ENCODE assay signal across 1 cellular context in genomic region chr1:117544509-117545109, GRCh38.
TF ChIP-seq lines count a peak whose summit lies in the region.

No MANE protein-coding gene starts in this region.

TF ChIP-seq in HepG2, 621 proteins besides CTCF, POLR2A, EP300 and RAD21 (continued from another document and continues in another):
- TF ChIP-seq SNAPC4 (CRISPR knock-in tag; IDR thresholded peaks at IDR 0.05) = no peak
- TF ChIP-seq LCORL (IDR thresholded peaks at IDR 0.05) = no peak
- peak; percentile 58; the same call in 1 of the 2 replicates for TF ChIP-seq LCORL (CRISPR knock-in tag; IDR thresholded peaks at IDR 0.05)
- TF ChIP-seq ZNF563 (CRISPR knock-in tag; IDR thresholded peaks at IDR 0.05) = no peak
- no peak for TF ChIP-seq BATF2 (CRISPR knock-in tag; IDR thresholded peaks at IDR 0.05)
- no peak for TF ChIP-seq MAZ (IDR thresholded peaks at IDR 0.05; ENCODE audit: borderline replicate concordance, low read depth, low read length)
- no peak for TF ChIP-seq MAZ (CRISPR knock-in tag; IDR thresholded peaks at IDR 0.05; ENCODE audit: low read depth)
- no peak for TF ChIP-seq ZNF3 (CRISPR knock-in tag; IDR thresholded peaks at IDR 0.05)
- peak; percentile 56 for TF ChIP-seq NR2F6 (IDR thresholded peaks at IDR 0.05)
- peak; percentile 57 for TF ChIP-seq NR2F6 (CRISPR knock-in tag; IDR thresholded peaks at IDR 0.05)
- TF ChIP-seq ZNF354B (CRISPR knock-in tag; IDR thresholded peaks at IDR 0.05) = no peak
- no peak for TF ChIP-seq ZFP41 (CRISPR knock-in tag; IDR thresholded peaks at IDR 0.05; ENCODE audit: borderline replicate concordance)
- TF ChIP-seq FOXK1 (CRISPR knock-in tag; IDR thresholded peaks at IDR 0.05; ENCODE audit: borderline replicate concordance, low read depth) = 0 out of 2 replicates have a peak, but pooled peaks have one; percentile 22
- no peak for TF ChIP-seq REXO4 (CRISPR knock-in tag; IDR thresholded peaks at IDR 0.05; ENCODE audit: borderline replicate concordance)
- TF ChIP-seq DMAP1 (CRISPR knock-in tag; IDR thresholded peaks at IDR 0.05) = no peak
- TF ChIP-seq ZNF280B (CRISPR knock-in tag; IDR thresholded peaks at IDR 0.05; ENCODE audit: borderline replicate concordance) = no peak
- TF ChIP-seq ATF4 (CRISPR knock-in tag; IDR thresholded peaks at IDR 0.05) = peak in 1 of 2 experiments; percentile 74; a peak in 2 of 4 replicates
- TF ChIP-seq NFKB2 (CRISPR knock-in tag; IDR thresholded peaks at IDR 0.05; ENCODE audit: borderline replicate concordance) = no peak
- TF ChIP-seq ATF2 (CRISPR knock-in tag; IDR thresholded peaks at IDR 0.05) = peak; percentile 97
- TF ChIP-seq RCOR2 (CRISPR knock-in tag; IDR thresholded peaks at IDR 0.05) = no peak
- no peak for TF ChIP-seq HOXA9 (CRISPR knock-in tag; IDR thresholded peaks at IDR 0.05; ENCODE audit: borderline replicate concordance)
- TF ChIP-seq NAIF1 (CRISPR knock-in tag; IDR thresholded peaks at IDR 0.05; ENCODE audit: borderline replicate concordance) = no peak
- TF ChIP-seq RBFOX2 (IDR thresholded peaks at IDR 0.05; ENCODE audit: low read depth, low read length) = no peak
- no peak for TF ChIP-seq SMAD1 (CRISPR knock-in tag; IDR thresholded peaks at IDR 0.05; ENCODE audit: borderline replicate concordance, low read depth)
- TF ChIP-seq SCMH1 (CRISPR knock-in tag; IDR thresholded peaks at IDR 0.05; ENCODE audit: borderline replicate concordance) = no peak
- no peak for TF ChIP-seq RELA (CRISPR knock-in tag; IDR thresholded peaks at IDR 0.05)
- peak; percentile 45; the same call in 1 of the 2 replicates for TF ChIP-seq ZNF292 (CRISPR knock-in tag; IDR thresholded peaks at IDR 0.05; ENCODE audit: borderline replicate concordance, low read depth)
- no peak for TF ChIP-seq ZNF362 (CRISPR knock-in tag; IDR thresholded peaks at IDR 0.05; ENCODE audit: borderline replicate concordance)
- no peak for TF ChIP-seq ZNF740 (CRISPR knock-in tag; IDR thresholded peaks at IDR 0.05)
- TF ChIP-seq CAMTA2 (CRISPR knock-in tag; IDR thresholded peaks at IDR 0.05; ENCODE audit: borderline replicate concordance) = no peak
- no peak for TF ChIP-seq ZNF558 (CRISPR knock-in tag; IDR thresholded peaks at IDR 0.05; ENCODE audit: borderline replicate concordance)
- no peak; the same call in 1 of the 2 replicates for TF ChIP-seq RXRA (CRISPR knock-in tag; IDR thresholded peaks at IDR 0.05)
- TF ChIP-seq POGZ (CRISPR knock-in tag; IDR thresholded peaks at IDR 0.05) = peak; percentile 82
- no peak for TF ChIP-seq SATB2 (CRISPR knock-in tag; IDR thresholded peaks at IDR 0.05)
- TF ChIP-seq ZMYM3 (CRISPR knock-in tag; IDR thresholded peaks at IDR 0.05) = 0 out of 2 replicates have a peak, but pooled peaks have one; percentile 22
- TF ChIP-seq ZNF281 (CRISPR knock-in tag; IDR thresholded peaks at IDR 0.05; ENCODE audit: borderline replicate concordance) = no peak
- no peak for TF ChIP-seq SRSF4 (IDR thresholded peaks at IDR 0.05; ENCODE audit: low read depth, low read length, poor library complexity, severe bottlenecking)
- TF ChIP-seq SOX13 (IDR thresholded peaks at IDR 0.05) = no peak
- TF ChIP-seq SOX13 (CRISPR knock-in tag; conservative IDR thresholded peaks at IDR 0.05 in 1 of 2, IDR thresholded peaks at IDR 0.05 in 1 of 2) = peak in 1 of 2 experiments; percentile 56; a peak in 1 of 4 replicates
- TF ChIP-seq HMGXB3 (CRISPR knock-in tag; IDR thresholded peaks at IDR 0.05; ENCODE audit: borderline replicate concordance) = no peak
- no peak for TF ChIP-seq ZBTB26 (CRISPR knock-in tag; IDR thresholded peaks at IDR 0.05; ENCODE audit: borderline replicate concordance)
- no peak for TF ChIP-seq KDM5B (CRISPR knock-in tag; IDR thresholded peaks at IDR 0.05; ENCODE audit: borderline replicate concordance)
